Comparison of ENCODE assay signal across 1 cellular context in the genomic region with DNA sequence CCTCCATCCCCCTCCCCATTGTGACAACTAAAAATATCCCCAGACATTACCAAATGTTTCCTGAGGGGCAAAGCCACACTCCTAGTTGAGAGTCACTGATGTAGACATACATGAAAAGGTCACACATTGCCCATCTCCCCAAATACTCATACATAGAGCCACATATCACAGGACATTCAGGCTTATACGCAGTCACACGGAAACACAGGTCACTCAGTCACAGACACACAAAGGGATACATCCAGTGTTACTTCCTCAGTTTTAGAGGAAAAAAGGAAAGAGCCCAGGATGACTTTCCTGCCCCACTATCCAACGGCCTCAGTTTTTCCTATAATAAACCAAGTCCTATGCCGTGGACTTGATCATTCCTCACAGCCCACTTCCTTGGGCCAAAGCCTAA.
TF ChIP-seq lines count a peak whose summit lies in the region.

No MANE protein-coding gene starts in this region.

TF ChIP-seq in endothelial cell of umbilical vein, 7 proteins besides CTCF, POLR2A, EP300 and RAD21:
- no peak for TF ChIP-seq FOS (IDR thresholded peaks at IDR 0.05; ENCODE audit: borderline replicate concordance, insufficient read depth, low read length)
- TF ChIP-seq MYC (IDR thresholded peaks at IDR 0.05; ENCODE audit: low read depth, low read length), result no peak
- TF ChIP-seq POLR2AphosphoS5 (IDR thresholded peaks at IDR 0.05; ENCODE audit: insufficient read depth, low read depth, low read length), result no peak
- no peak for TF ChIP-seq JUN (IDR thresholded peaks at IDR 0.05; ENCODE audit: borderline replicate concordance, insufficient read depth, insufficient read length, low read depth)
